In the genomic region with DNA sequence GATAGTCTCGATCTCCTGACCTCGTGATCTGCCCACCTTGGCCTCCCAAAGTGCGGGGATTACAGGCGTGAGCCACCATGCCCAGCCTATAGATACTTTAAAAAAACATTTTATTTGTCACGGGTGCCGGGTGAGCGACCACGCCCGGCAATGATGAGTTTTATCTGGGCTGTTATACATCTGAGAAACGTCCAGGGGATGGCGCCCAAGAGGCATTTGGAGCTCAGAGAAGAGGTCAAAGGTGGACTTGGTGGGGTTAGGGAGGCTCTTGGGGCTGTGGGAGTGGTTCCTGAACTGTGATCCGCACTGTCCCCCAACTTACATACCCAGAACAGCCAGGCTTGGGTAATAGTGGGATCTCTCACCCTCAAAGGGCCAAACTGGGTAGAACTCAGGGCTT, we compare ENCODE assay signal across 14 cellular contexts. TPM values are rescaled to one million over a fixed set of nuclear protein-coding genes. Genes with fewer than 3 reads are reported as not detected.
A peak's percentile ranks its signal among the peaks of the same experiment; 100 is the strongest.
DNase-seq lines count a peak whose midpoint lies in the region; ATAC-seq, FAIRE-seq and TF ChIP-seq lines count a peak whose summit lies in the region.
"Not testable (repeated sequence)": the region's sequence is repeated elsewhere in the genome, so short reads cannot be mapped to it uniquely, and the experiment has no call there.
"Had no signal": no experiment of that assay in that cellular context is flagged by ENCODE, and none has a peak within 500 bp of the region (broad histone marks: within the 10 kb centered on the region; RNA-seq: fewer than 3 reads in every experiment).

No MANE protein-coding gene starts in this region.

- not testable (repeated sequence) for H3K79me2 ChIP-seq in GM23338 (replicated peaks; ENCODE audit: insufficient read depth)

- peak; percentile 77 for FAIRE-seq in GM12892 (lab: Jason Lieb, UNC)

- not testable (repeated sequence) for H3K27me3 Mint-ChIP-seq in GM23338 (ENCODE audit: insufficient read depth, low read depth, poor library complexity); T-helper 17 cell; activated naive CD8-positive, alpha-beta T cell treated with anti-CD3 and anti-CD28 coated beads, Interleukin-2, amount 10 ng/mL, durations not matched to agents 7 days and 5 days; naive B cell; stimulated activated naive CD8-positive, alpha-beta T cell treated with anti-CD3 and anti-CD28 coated beads, Interleukin-15, amount 100 ng/mL, for 72 hours

- intact Hi-C loops in heart right ventricle (cut with DNase I): not testable (repeated sequence)

- not testable (repeated sequence) for H3K27ac Mint-ChIP-seq in GM23338; T-helper 17 cell; activated naive CD8-positive, alpha-beta T cell treated with anti-CD3 and anti-CD28 coated beads, Interleukin-2, amount 10 ng/mL, durations not matched to agents 7 days and 5 days; naive B cell; stimulated activated naive CD8-positive, alpha-beta T cell treated with anti-CD3 and anti-CD28 coated beads, Interleukin-15, amount 100 ng/mL, for 72 hours

- not testable (repeated sequence) for H3K9me3 ChIP-seq in T-helper 17 cell (ENCODE audit: control insufficient read depth, low read length, poor library complexity, severe bottlenecking); heart right ventricle

- not testable (repeated sequence) for H3K36me3 Mint-ChIP-seq in GM23338 (ENCODE audit: low read depth); T-helper 17 cell (ENCODE audit: low read depth); activated naive CD8-positive, alpha-beta T cell treated with anti-CD3 and anti-CD28 coated beads, Interleukin-2, amount 10 ng/mL, durations not matched to agents 7 days and 5 days; naive B cell

- not testable (repeated sequence) for H3K9me2 ChIP-seq in GM23338 (ENCODE audit: insufficient read depth)

- not testable (repeated sequence) for H3K27ac ChIP-seq in GM23338 (ENCODE audit: low read depth); heart right ventricle

- not testable (repeated sequence) for H3K36me3 ChIP-seq in GM23338 (ENCODE audit: insufficient read depth); heart right ventricle

- TF ChIP-seq CTCF in GM23338 (conservative IDR thresholded peaks at IDR 0.05; ENCODE audit: low read depth in 2 of 2); heart right ventricle (IDR thresholded peaks at IDR 0.05): not testable (repeated sequence)

- H3K4me2 ChIP-seq in GM23338: not testable (repeated sequence)

- not testable (repeated sequence) for DNase-seq in GM12892 (ENCODE audit: insufficient read length); GM23338 (ENCODE audit: low spot score); T-helper 17 cell; activated naive CD8-positive, alpha-beta T cell treated with anti-CD3 and anti-CD28 coated beads, Interleukin-2, amount 10 ng/mL, durations not matched to agents 7 days and 5 days; heart right ventricle; naive B cell; stimulated activated naive CD8-positive, alpha-beta T cell treated with anti-CD3 and anti-CD28 coated beads, Interleukin-15, amount 100 ng/mL, for 72 hours

- POLR2A ChIA-PET in activated naive CD8-positive, alpha-beta T cell treated with anti-CD3 and anti-CD28 coated beads, Interleukin-2, amount 10 ng/mL, durations not matched to agents 7 days and 5 days (lab: Charles Lee): not testable (repeated sequence)

- not testable (repeated sequence) for TF ChIP-seq POLR2A in GM12892 (IDR thresholded peaks at IDR 0.05; ENCODE audit: low read depth, low read length)

- H3K4me1 ChIP-seq in GM23338 (ENCODE audit: insufficient read depth); heart right ventricle: not testable (repeated sequence)

- H4K20me1 ChIP-seq in GM23338 (replicated peaks; ENCODE audit: insufficient read depth): not testable (repeated sequence)

- H2AFZ ChIP-seq in GM23338: not testable (repeated sequence)

- not testable (repeated sequence) for H3K27me3 ChIP-seq in GM23338 (ENCODE audit: insufficient read depth); heart right ventricle

- H3K9me3 Mint-ChIP-seq in GM23338; activated naive CD8-positive, alpha-beta T cell treated with anti-CD3 and anti-CD28 coated beads, Interleukin-2, amount 10 ng/mL, durations not matched to agents 7 days and 5 days; naive B cell; stimulated activated naive CD8-positive, alpha-beta T cell treated with anti-CD3 and anti-CD28 coated beads, Interleukin-15, amount 100 ng/mL, for 72 hours: not testable (repeated sequence)

- ATAC-seq in GM23338 (peak; percentile 96), HG03378 (IDR thresholded peaks at IDR 0.05; ENCODE audit: unreplicated experiment) (peak; percentile 50), T-helper 17 cell (peak; percentile 97), heart right ventricle (peak in 7 of 8 donors; percentile 37 to 79 (median 62)), naive B cell (ENCODE audit: low read depth in 2 of 2) (peak; percentile 96)
- ATAC-seq in activated naive CD8-positive, alpha-beta T cell treated with anti-CD3 and anti-CD28 coated beads, Interleukin-2, amount 10 ng/mL, durations not matched to agents 7 days and 5 days (ENCODE audit: low read depth): peak; percentile 77
- ATAC-seq in stimulated activated naive CD8-positive, alpha-beta T cell treated with anti-CD3 and anti-CD28 coated beads, Interleukin-15, amount 100 ng/mL, for 72 hours: peak; percentile 96

- no CpG with 5 or more reads among the region's 12 CpGs for WGBS in heart right ventricle, 2 donors

- H3K4me3 ChIP-seq in GM23338, heart right ventricle: not testable (repeated sequence)

- not testable (repeated sequence) for H3K4me3 Mint-ChIP-seq in GM23338; T-helper 17 cell; activated naive CD8-positive, alpha-beta T cell treated with anti-CD3 and anti-CD28 coated beads, Interleukin-2, amount 10 ng/mL, durations not matched to agents 7 days and 5 days; naive B cell; stimulated activated naive CD8-positive, alpha-beta T cell treated with anti-CD3 and anti-CD28 coated beads, Interleukin-15, amount 100 ng/mL, for 72 hours

- H3K4me1 Mint-ChIP-seq in GM23338; T-helper 17 cell; activated naive CD8-positive, alpha-beta T cell treated with anti-CD3 and anti-CD28 coated beads, Interleukin-2, amount 10 ng/mL, durations not matched to agents 7 days and 5 days; naive B cell; stimulated activated naive CD8-positive, alpha-beta T cell treated with anti-CD3 and anti-CD28 coated beads, Interleukin-15, amount 100 ng/mL, for 72 hours: not testable (repeated sequence)

- not testable (repeated sequence) for H3F3A ChIP-seq in GM23338 (replicated peaks; ENCODE audit: low read depth)

RNA-seq across cellular contexts. Expression of a gene that starts 8.7 kb away (rescaled TPM):
- polyA plus RNA-seq in GM12892 (2012; ENCODE audit: missing spikeins): 13.0 TPM
- total RNA-seq in GM23338 (2014; rRNA removed; shearing (Covaris generic)): 0.28 TPM in 1 of 2 replicates, not detected in the other
- polyA plus RNA-seq in GM23338 (2016; fragmentation: Nextera tagmentation; extraction: Ambion mirVana) (not detected in 2 replicates), heart right ventricle (1 to 10 TPM in 1 of 2 donors, under 1 TPM in 1; 0.94 to 3.1 TPM), naive B cell (ENCODE audit: low read depth in 6 of 6) (1 to 10 TPM in 5 of 6 donors, not detected in 1; 3.5 to 7.2 (median 4.4) TPM)
- total RNA-seq in T-helper 17 cell (10 to 100 TPM; 17.5 to 21.0 TPM), heart right ventricle (1 to 10 TPM in 7 of 10 donors, under 1 TPM in 3; 0.53 to 2.9 (median 1.6) TPM)
- total RNA-seq in activated naive CD8-positive, alpha-beta T cell treated with anti-CD3 and anti-CD28 coated beads, Interleukin-2, amount 10 ng/mL, durations not matched to agents 7 days and 5 days: 10 to 100 TPM; 17.9 to 18.4 TPM
- total RNA-seq: Caco-2, H4, osteocyte, RPMI7951, SK-MEL-5 had no signal
- polyA plus RNA-seq: immature natural killer cell had no signal

Comparison
In these comparisons a context has a peak if more than half of its experiments do, and no peak if none do; other contexts are left out.
1. RNA of a gene that starts 8.7 kb away (total RNA-seq): 17.5 to 21.0 TPM in T-helper 17 cell and 17.9 to 18.4 TPM in activated naive CD8-positive, alpha-beta T cell treated with anti-CD3 and anti-CD28 coated beads, Interleukin-2, amount 10 ng/mL, durations not matched to agents 7 days and 5 days; 0.53 to 2.9 TPM in heart right ventricle and 0.28 TPM in GM23338; every median in the first group is over 4 times any median in the second.
2. Peak in every context shown above with its lines, with median percentiles within 50 percentile points of each other: ATAC-seq.